8 cellular contexts compared by ENCODE assay signal in the genomic region with DNA sequence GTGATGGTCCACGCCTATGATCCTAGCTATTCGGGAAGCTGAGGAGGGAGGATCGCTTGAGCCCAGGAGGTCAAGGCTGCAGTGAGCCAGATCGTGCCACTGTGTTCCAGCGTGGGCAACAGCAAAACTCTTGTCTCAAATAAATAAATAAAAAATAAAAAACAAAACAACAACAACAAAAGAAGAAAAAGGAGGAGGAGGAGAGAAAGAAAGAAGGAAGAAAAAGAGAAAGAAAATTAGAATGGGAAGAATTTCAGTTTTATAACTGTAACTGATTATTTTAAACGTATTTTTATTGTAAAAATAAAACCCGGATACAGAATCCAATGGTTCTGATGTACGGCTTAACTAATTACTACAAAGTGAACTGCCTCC. TPM values are rescaled to one million over a fixed set of nuclear protein-coding genes. Genes with fewer than 3 reads are reported as not detected.
DNase-seq lines count a peak whose midpoint lies in the region; ATAC-seq, FAIRE-seq and TF ChIP-seq lines count a peak whose summit lies in the region.

No MANE protein-coding gene starts in this region.

- DNase-seq in activated CD4-positive, alpha-beta T cell treated with anti-CD3 and anti-CD28 coated beads for 36 hours: no peak
- DNase-seq in activated CD4-positive, alpha-beta T cell treated with anti-CD3 and anti-CD28 coated beads for 4 hours: no peak
- no peak for DNase-seq in activated naive CD8-positive, alpha-beta T cell treated with anti-CD3 and anti-CD28 coated beads for 36 hours
- no peak for DNase-seq in keratinocyte (ENCODE audit: low read depth, low spot score)
- DNase-seq in suprapubic skin (ENCODE audit: low spot score in 2 of 2): no peak
- DNase-seq in D721Med (ENCODE audit: insufficient read length, low spot score): no peak
- no peak for DNase-seq in GM03348 (ENCODE audit: low spot score)
- DNase-seq in DMS 273 treated with DMSO at 0.1 percent for 48 hours (lab: John Stamatoyannopoulos, UW): no peak

- no peak for TF ChIP-seq POLR2A in suprapubic skin (IDR thresholded peaks at IDR 0.05)

- H3K4me1 ChIP-seq in keratinocyte (ENCODE audit: control insufficient read depth, extremely low read depth, insufficient read depth, low read length): peaks cover 12% of the 10 kb centered on the region
- peaks cover 30% of the 10 kb centered on the region for H3K4me1 ChIP-seq in suprapubic skin

- H3K27ac Mint-ChIP-seq in activated CD4-positive, alpha-beta T cell treated with anti-CD3 and anti-CD28 coated beads for 36 hours: peak overlapping the region; percentile 78
- peak overlapping the region; percentile 89 for H3K27ac Mint-ChIP-seq in activated naive CD8-positive, alpha-beta T cell treated with anti-CD3 and anti-CD28 coated beads for 36 hours

- H3K27me3 ChIP-seq in keratinocyte (ENCODE audit: control insufficient read depth, extremely low read depth, insufficient read depth, low read length) (no peaks in the 10 kb centered on the region), suprapubic skin (no peaks in the 10 kb centered on the region)

- CTCF ChIA-PET in activated CD4-positive, alpha-beta T cell treated with anti-CD3 and anti-CD28 coated beads for 36 hours (lab: Charles Lee): interaction anchor here (0.6 to 0.7 kb wide), 2 partner anchors 9 to 119 kb away, joined by 3 read pairs; no protein-coding TSS in a partner anchor

- H3K9ac ChIP-seq in keratinocyte (ENCODE audit: control insufficient read depth, extremely low read depth, insufficient read depth, low read length): peak overlapping the region; percentile 97

- dilution Hi-C loops in keratinocyte (cut with MboI; ENCODE audit: extremely low pct_ligation_motif_present, low sequenced_read_pairs): no loop called here

- H3K36me3 ChIP-seq in keratinocyte (ENCODE audit: control insufficient read depth in 2 of 2, extremely low read depth in 1 of 2, insufficient read depth in 2 of 2, low read length in 2 of 2) (no peaks in the 10 kb centered on the region), suprapubic skin (no peaks in the 10 kb centered on the region)

- intact Hi-C loops in activated CD4-positive, alpha-beta T cell treated with anti-CD3 and anti-CD28 coated beads for 36 hours (cut with DNase I, micrococcal nuclease): loop anchor here (1.0 to 5.0 kb wide), 3 partner anchors 36 to 115 kb away; a partner anchor contains a TSS

- H2AFZ ChIP-seq in keratinocyte (ENCODE audit: control insufficient read depth, low read length): peak overlapping the region; percentile 97

- H3K27ac ChIP-seq in keratinocyte (ENCODE audit: control insufficient read depth, insufficient read depth, low read length) (peak overlapping the region; percentile 97), suprapubic skin (peak overlapping the region; percentile 86)

- peaks cover 15% of the 10 kb centered on the region for H3K4me1 Mint-ChIP-seq in activated CD4-positive, alpha-beta T cell treated with anti-CD3 and anti-CD28 coated beads for 36 hours
- H3K4me1 Mint-ChIP-seq in activated naive CD8-positive, alpha-beta T cell treated with anti-CD3 and anti-CD28 coated beads for 36 hours: peaks cover 14% of the 10 kb centered on the region

- no peaks in the 10 kb centered on the region for H3K9me1 ChIP-seq in keratinocyte (ENCODE audit: control insufficient read depth, extremely low read depth, insufficient read depth, low read length)

- peak overlapping the region; percentile 44 to 88 (median 81) for H3K4me3 ChIP-seq in keratinocyte (ENCODE audit: control insufficient read depth in 2 of 3, extremely low read depth in 1 of 3, insufficient read depth in 2 of 3, low read depth in 1 of 3, low read length in 3 of 3)
- H3K4me3 ChIP-seq in suprapubic skin: peak overlapping the region; percentile 50

- TF ChIP-seq EP300 in suprapubic skin (IDR thresholded peaks at IDR 0.05): no peak

- FAIRE-seq in keratinocyte (lab: Jason Lieb, UNC) (no peak), D721Med (lab: Jason Lieb, UNC) (no peak)

- no peaks in the 10 kb centered on the region for H3K9me3 Mint-ChIP-seq in activated CD4-positive, alpha-beta T cell treated with anti-CD3 and anti-CD28 coated beads for 36 hours (ENCODE audit: low read depth)
- no peaks in the 10 kb centered on the region for H3K9me3 Mint-ChIP-seq in activated naive CD8-positive, alpha-beta T cell treated with anti-CD3 and anti-CD28 coated beads for 36 hours

- peak overlapping the region; percentile 93 for H3K4me2 ChIP-seq in keratinocyte (ENCODE audit: control insufficient read depth, extremely low read depth, insufficient read depth, low read depth, low read length)

- no peaks in the 10 kb centered on the region for H4K20me1 ChIP-seq in keratinocyte (ENCODE audit: control insufficient read depth, extremely low read depth, insufficient read depth, low read length)

- WGBS in suprapubic skin: 48% methylated on average over 8 of the region's 8 CpGs

- POLR2A ChIA-PET in activated CD4-positive, alpha-beta T cell treated with anti-CD3 and anti-CD28 coated beads for 36 hours (lab: Charles Lee): interaction anchor here (1.0 kb wide), 1 partner anchor 38 kb away, joined by 4 read pairs; no protein-coding TSS in a partner anchor

- no peaks in the 10 kb centered on the region for H3K9me3 ChIP-seq in keratinocyte (ENCODE audit: control insufficient read depth, low read depth, low read length)
- H3K9me3 ChIP-seq in suprapubic skin: no peaks in the 10 kb centered on the region

- no peak for ATAC-seq in activated CD4-positive, alpha-beta T cell treated with anti-CD3 and anti-CD28 coated beads for 36 hours

- peaks cover 3% of the 10 kb centered on the region for H3K27me3 Mint-ChIP-seq in activated CD4-positive, alpha-beta T cell treated with anti-CD3 and anti-CD28 coated beads for 36 hours
- H3K27me3 Mint-ChIP-seq in activated naive CD8-positive, alpha-beta T cell treated with anti-CD3 and anti-CD28 coated beads for 36 hours: peaks cover 4% of the 10 kb centered on the region

- no peaks in the 10 kb centered on the region for H3K79me2 ChIP-seq in keratinocyte (ENCODE audit: control insufficient read depth, insufficient read depth, low read length)

- peak overlapping the region; percentile 76 for H3K4me3 Mint-ChIP-seq in activated CD4-positive, alpha-beta T cell treated with anti-CD3 and anti-CD28 coated beads for 36 hours
- H3K4me3 Mint-ChIP-seq in activated naive CD8-positive, alpha-beta T cell treated with anti-CD3 and anti-CD28 coated beads for 36 hours: peak overlapping the region; percentile 77

- no peaks in the 10 kb centered on the region for H3K36me3 Mint-ChIP-seq in activated CD4-positive, alpha-beta T cell treated with anti-CD3 and anti-CD28 coated beads for 36 hours (ENCODE audit: low read depth)
- no peaks in the 10 kb centered on the region for H3K36me3 Mint-ChIP-seq in activated naive CD8-positive, alpha-beta T cell treated with anti-CD3 and anti-CD28 coated beads for 36 hours

- TF ChIP-seq CTCF in keratinocyte (optimal IDR thresholded peaks at IDR 0.05 in 1 of 3, IDR thresholded peaks at IDR 0.05 in 1 of 3, conservative IDR thresholded peaks at IDR 0.05 in 1 of 3; ENCODE audit: extremely low read depth in 1 of 3, insufficient read depth in 2 of 3, low read length in 3 of 3) (no peak), suprapubic skin (IDR thresholded peaks at IDR 0.05) (no peak), D721Med (IDR thresholded peaks at IDR 0.05; ENCODE audit: insufficient read depth, missing control alignments) (no peak)

RNA-seq across cellular contexts. Expression of a gene that starts 37.2 kb away (rescaled TPM):
- 100 to 1,000 TPM; 100 to 109 TPM for total RNA-seq in activated CD4-positive, alpha-beta T cell treated with anti-CD3 and anti-CD28 coated beads for 36 hours
- 10 to 100 TPM; 93.1 to 97.0 TPM for total RNA-seq in activated naive CD8-positive, alpha-beta T cell treated with anti-CD3 and anti-CD28 coated beads for 36 hours
- 1,046 to 1,773 TPM (median 1,075 TPM) in 3 replicates for polyA plus RNA-seq in keratinocyte
- polyA plus RNA-seq in keratinocyte (2011; ENCODE audit: low read depth): 402 TPM
- 506 and 636 TPM in 2 replicates for polyA plus RNA-seq in keratinocyte (2011; cell fraction: cytosol; rRNA removed)
- 2,809 and 2,922 TPM in 2 replicates for polyA plus RNA-seq in keratinocyte (2011; cell fraction: nucleus; rRNA removed)
- polyA plus RNA-seq in keratinocyte (2012; ENCODE audit: low replicate concordance): 770 and 922 TPM in 2 replicates
- 923 to 1,705 TPM (median 959 TPM) in 3 replicates for polyA minus RNA-seq in keratinocyte
- polyA minus RNA-seq in keratinocyte (2011; cell fraction: cytosol; rRNA and poly(A)+ RNA removed): 929 TPM
- 2,484 and 3,447 TPM in 2 replicates for polyA minus RNA-seq in keratinocyte (2011; cell fraction: nucleus; rRNA and poly(A)+ RNA removed)
- 100 to 1,000 TPM; 391 to 548 (median 468) TPM for total RNA-seq in suprapubic skin
